8 cellular contexts compared by ENCODE assay signal in the genomic region with DNA sequence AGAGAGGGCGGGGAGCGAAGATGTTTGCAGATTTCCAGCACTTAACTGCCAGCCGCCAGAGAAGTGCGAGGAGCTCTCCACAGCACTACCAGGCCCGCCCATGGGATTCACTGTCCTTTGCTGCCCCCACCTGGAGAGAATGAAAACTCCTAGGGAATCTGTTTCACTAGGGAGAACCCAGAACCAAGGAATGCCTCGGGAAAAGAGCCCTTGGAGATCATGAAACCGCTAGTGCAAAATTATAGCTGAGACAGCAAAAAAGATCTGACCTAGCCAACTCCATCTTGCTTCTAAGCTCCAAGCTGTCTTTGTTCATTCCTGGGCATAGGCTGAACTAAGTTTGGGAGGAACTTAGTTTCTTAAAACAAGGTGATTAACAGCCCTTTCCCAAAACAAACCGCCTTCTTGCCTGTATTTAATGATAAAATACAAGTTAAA.
DNase-seq lines count a peak whose midpoint lies in the region; TF ChIP-seq lines count a peak whose summit lies in the region.

No MANE protein-coding gene starts in this region.

- no peaks in the 10 kb centered on the region for H3K9me2 ChIP-seq in OCI-LY7 (ENCODE audit: insufficient read depth, low read length)

- in situ Hi-C loops in G401 (cut with HindIII; ENCODE audit: low sequenced_read_pairs), result no loop called here

- H3K9ac ChIP-seq in mucosa of rectum (ENCODE audit: low read depth in 1 of 2, low read length in 2 of 2), result no peak overlapping the region

- POLR2A ChIA-PET in OCI-LY7 (lab: Charles Lee), result interaction anchor here (0.6 to 2.4 kb wide), 7 partner anchors 13 to 538 kb away, joined by 3 to 23 read pairs (median 3); no protein-coding TSS in a partner anchor

- H3K9me3 ChIP-seq in OCI-LY7 (ENCODE audit: low read length) (no peaks in the 10 kb centered on the region), mucosa of rectum (ENCODE audit: control insufficient read depth in 2 of 2, low read length in 2 of 2) (no peaks in the 10 kb centered on the region)

- peaks cover 28% of the 10 kb centered on the region for H3K4me1 ChIP-seq in OCI-LY7 (ENCODE audit: insufficient read depth, low read length, poor library complexity, severe bottlenecking)
- H3K4me1 ChIP-seq in mucosa of rectum (ENCODE audit: control insufficient read depth in 2 of 2, insufficient read depth in 2 of 2, low read length in 2 of 2), result peaks cover 23 to 33% of the 10 kb centered on the region in 2 donors

- H3K4me2 ChIP-seq in OCI-LY7 (ENCODE audit: low read length), result no peak overlapping the region

- peak overlapping the region; percentile 14; the same call in 1 of the 2 replicates for H2AFZ ChIP-seq in OCI-LY7 (ENCODE audit: low read length)

- intact Hi-C loops in OCI-LY7 (cut with micrococcal nuclease; ENCODE audit: unreplicated experiment), result loop anchor here (1.0 to 5.0 kb wide), 5 partner anchors 28 to 1302 kb away; no protein-coding TSS in a partner anchor

- DNase-seq in G401 (ENCODE audit: low spot score) (peak; percentile 88), OCI-LY7 (ENCODE audit: low spot score) (peak; percentile 81), epithelial cell of prostate (ENCODE audit: low read depth, low spot score) (peak; percentile 39), cortex of kidney (lab: John Stamatoyannopoulos, UW) (no peak)
- DNase-seq in Jurkat, Clone E6-1 (ENCODE audit: low read depth, low spot score), result peak; percentile 50
- DNase-seq in activated CD8-positive, alpha-beta memory T cell treated with anti-CD3 and anti-CD28 coated beads, Interleukin-2, amount 50 U/mL, for 4 hours, result peak; percentile 69
- DNase-seq in stimulated activated CD8-positive, alpha-beta memory T cell treated with anti-CD3 and anti-CD28 coated beads, Interleukin-7, amount 100 ng/mL, for 1 hour (ENCODE audit: low read depth in 2 of 2), result peak; percentile 36 to 47

- H3K79me2 ChIP-seq in OCI-LY7 (ENCODE audit: insufficient read depth, low read depth, low read length), result no peaks in the 10 kb centered on the region

- no peak overlapping the region for H3K4me3 ChIP-seq in Jurkat, Clone E6-1 (ENCODE audit: low read length)
- H3K4me3 ChIP-seq in OCI-LY7 (ENCODE audit: low read depth, low read length, poor library complexity, severe bottlenecking), result no peak overlapping the region
- no peak overlapping the region for H3K4me3 ChIP-seq in mucosa of rectum (ENCODE audit: low read length in 2 of 2)

- no peak overlapping the region for H3K27ac ChIP-seq in OCI-LY7 (ENCODE audit: low read depth, low read length, poor library complexity, severe bottlenecking)
- no peak overlapping the region for H3K27ac ChIP-seq in epithelial cell of prostate
- H3K27ac ChIP-seq in mucosa of rectum (ENCODE audit: low read depth in 2 of 2, low read length in 2 of 2), result peak overlapping the region; percentile 21 to 34

- peak; percentile 95 for TF ChIP-seq CTCF in OCI-LY7 (conservative IDR thresholded peaks at IDR 0.05; ENCODE audit: low read length)

- H3K27me3 ChIP-seq in mucosa of rectum (ENCODE audit: control insufficient read depth in 2 of 2, insufficient read depth in 2 of 2, low read length in 2 of 2), result no peaks in the 10 kb centered on the region

- no peaks in the 10 kb centered on the region for H4K20me1 ChIP-seq in OCI-LY7 (ENCODE audit: insufficient read depth, low read length)

- no TSS peak for BruUV-seq in OCI-LY7 (replicated peaks; lab: Mats Ljungman, UMichigan)

- CTCF ChIA-PET in OCI-LY7 (lab: Charles Lee; ENCODE audit: unreplicated experiment), result interaction anchor here (0.6 to 2.2 kb wide), 8 partner anchors 9 to 354 kb away, joined by 3 to 10 read pairs (median 3); no protein-coding TSS in a partner anchor

- no peaks in the 10 kb centered on the region for H3K36me3 ChIP-seq in OCI-LY7 (ENCODE audit: insufficient read depth, low read length)
- no peaks in the 10 kb centered on the region for H3K36me3 ChIP-seq in mucosa of rectum (ENCODE audit: control insufficient read depth in 2 of 2, insufficient read depth in 2 of 2, low read length in 2 of 2)

Comparison
In these comparisons a context has a peak if more than half of its experiments do, and no peak if none do; other contexts are left out.
1. H3K27ac ChIP-seq: peak in mucosa of rectum (2 of 2); none in OCI-LY7 (single experiment) and epithelial cell of prostate (single experiment).